In genomic region chr12:88037770-88038169, GRCh38 we compare ENCODE assay signal across 2 cellular contexts.
TF ChIP-seq lines count a peak whose summit lies in the region.

No MANE protein-coding gene starts in this region.

TF ChIP-seq in HepG2, 621 proteins besides CTCF, POLR2A, EP300 and RAD21:
- TF ChIP-seq DPF2 (CRISPR knock-in tag; IDR thresholded peaks at IDR 0.05; ENCODE audit: borderline replicate concordance, low read depth) = no peak
- TF ChIP-seq KLF12 (CRISPR knock-in tag; IDR thresholded peaks at IDR 0.05; ENCODE audit: borderline replicate concordance) = no peak
- no peak for TF ChIP-seq PHF21A (CRISPR knock-in tag; IDR thresholded peaks at IDR 0.05)
- no peak for TF ChIP-seq NR1H2 (CRISPR knock-in tag; IDR thresholded peaks at IDR 0.05; ENCODE audit: borderline replicate concordance, low read depth)
- no peak for TF ChIP-seq ZNF841 (CRISPR knock-in tag; IDR thresholded peaks at IDR 0.05; ENCODE audit: borderline replicate concordance)
- TF ChIP-seq RNF2 (conservative IDR thresholded peaks at IDR 0.05; ENCODE audit: low read depth) = no peak
- TF ChIP-seq TBX2 (CRISPR knock-in tag; IDR thresholded peaks at IDR 0.05; ENCODE audit: borderline replicate concordance) = no peak
- no peak for TF ChIP-seq ZSCAN5A (CRISPR knock-in tag; IDR thresholded peaks at IDR 0.05; ENCODE audit: borderline replicate concordance)
- TF ChIP-seq RFX1 (IDR thresholded peaks at IDR 0.05) = no peak
- TF ChIP-seq TRAFD1 (CRISPR knock-in tag; IDR thresholded peaks at IDR 0.05; ENCODE audit: borderline replicate concordance) = no peak
- TF ChIP-seq MTF1 (CRISPR knock-in tag; IDR thresholded peaks at IDR 0.05) = no peak
- no peak for TF ChIP-seq LBX2 (CRISPR knock-in tag; IDR thresholded peaks at IDR 0.05; ENCODE audit: borderline replicate concordance)
- no peak for TF ChIP-seq HNRNPUL1 (IDR thresholded peaks at IDR 0.05; ENCODE audit: low read depth, low read length)
- TF ChIP-seq CBX1 (IDR thresholded peaks at IDR 0.05; ENCODE audit: low read depth) = no peak
- TF ChIP-seq ESRRA (CRISPR knock-in tag; IDR thresholded peaks at IDR 0.05; ENCODE audit: low read depth) = no peak
- no peak for TF ChIP-seq RORA (CRISPR knock-in tag; IDR thresholded peaks at IDR 0.05)
- TF ChIP-seq EHMT2 (IDR thresholded peaks at IDR 0.05; ENCODE audit: borderline replicate concordance, low read depth, low read length) = no peak
TF ChIP-seq in HepG2: peak in this region for 0.

TF ChIP-seq in K562, 482 proteins besides CTCF, POLR2A, EP300 and RAD21:
- TF ChIP-seq MEIS2 (IDR thresholded peaks at IDR 0.05; ENCODE audit: partially characterized antibody) = peak; percentile 81
- TF ChIP-seq FOXA3 (CRISPR knock-in tag; conservative IDR thresholded peaks at IDR 0.05 in 1 of 2, IDR thresholded peaks at IDR 0.05 in 1 of 2) = 0 out of 4 replicates have a peak, but pooled peaks of 1 of the 2 experiments have one; percentile 10
- no peak for TF ChIP-seq PBX2 (CRISPR knock-in tag; IDR thresholded peaks at IDR 0.05; ENCODE audit: low read depth)
- peak; percentile 68 for TF ChIP-seq PBX2 (tag; conservative IDR thresholded peaks at IDR 0.05; ENCODE audit: low read depth)
- peak; percentile 78 for TF ChIP-seq PKNOX1 (IDR thresholded peaks at IDR 0.05)
- TF ChIP-seq TCF7 (IDR thresholded peaks at IDR 0.05; ENCODE audit: borderline replicate concordance) = no peak
- TF ChIP-seq ZNF165 (CRISPR knock-in tag; IDR thresholded peaks at IDR 0.05; ENCODE audit: borderline replicate concordance) = no peak
TF ChIP-seq in K562: peak in this region for 4.
